23 cellular contexts compared by ENCODE assay signal in the genomic region with DNA sequence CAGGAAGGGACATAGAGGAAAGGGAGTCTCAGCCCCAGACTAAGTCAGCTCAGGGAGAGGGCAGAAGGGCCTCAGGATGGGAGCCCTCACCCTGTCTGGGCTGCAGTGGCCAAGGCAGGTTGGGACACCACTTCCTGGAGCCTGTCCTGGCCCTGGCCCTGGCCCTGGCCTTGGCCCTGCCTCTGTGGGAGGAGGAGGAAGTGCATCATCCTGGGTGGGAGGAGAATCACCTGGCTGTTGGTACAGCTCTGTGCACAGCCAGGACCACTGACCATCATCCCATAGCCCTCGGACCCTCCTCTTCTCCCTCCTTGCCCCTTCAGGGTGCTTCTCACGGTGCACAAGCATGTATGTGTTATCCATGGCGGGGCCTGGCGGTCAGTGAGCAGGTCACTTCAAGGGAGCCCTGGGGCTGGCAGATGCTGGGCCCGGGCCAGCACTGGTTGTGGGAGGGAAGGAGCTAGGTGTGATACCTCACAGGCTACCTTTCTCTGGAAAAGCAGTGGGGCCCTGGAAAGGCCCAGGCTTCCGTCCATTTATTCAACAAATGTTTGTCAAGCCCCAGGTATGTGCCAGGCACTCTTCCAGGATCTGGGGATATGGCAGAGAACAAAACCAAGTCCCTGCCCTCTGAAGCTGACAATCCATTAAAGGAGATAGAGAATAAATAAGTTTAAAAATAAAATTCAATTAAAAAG. TPM values are rescaled to one million over a fixed set of nuclear protein-coding genes. Genes with fewer than 3 reads are reported as not detected.
DNase-seq lines count a peak whose midpoint lies in the region; ATAC-seq and TF ChIP-seq lines count a peak whose summit lies in the region.
"Had no signal": no experiment of that assay in that cellular context is flagged by ENCODE, and none has a peak within 500 bp of the region (broad histone marks: within the 10 kb centered on the region; RNA-seq: fewer than 3 reads in every experiment).

No MANE protein-coding gene starts in this region.

- no peaks in the 10 kb centered on the region for H3K4me1 Mint-ChIP-seq in activated T-helper 17 cell treated with anti-CD3 and anti-CD28 coated beads, Interleukin-2, amount 50 U/mL, for 72 hours
- H3K4me1 Mint-ChIP-seq: activated CD4-positive, alpha-beta T cell treated with anti-CD3 and anti-CD28 coated beads for 36 hours; activated naive CD8-positive, alpha-beta T cell treated with anti-CD3 and anti-CD28 coated beads for 36 hours; IgD-negative memory B cell had no signal

- no peaks in the 10 kb centered on the region for H3K9me3 ChIP-seq in liver (ENCODE audit: control insufficient read depth in 4 of 4, low read length in 3 of 4)
- no peaks in the 10 kb centered on the region for H3K9me3 ChIP-seq in sigmoid colon
- H3K9me3 ChIP-seq: tibial nerve had no signal

- no peaks in the 10 kb centered on the region for H3K9me3 Mint-ChIP-seq in activated T-helper 17 cell treated with anti-CD3 and anti-CD28 coated beads, Interleukin-2, amount 50 U/mL, for 72 hours
- H3K9me3 Mint-ChIP-seq: activated naive CD8-positive, alpha-beta T cell treated with anti-CD3 and anti-CD28 coated beads for 36 hours; activated T-helper 2 cell treated with anti-CD3 and anti-CD28 coated beads, Interferon-gamma antibody, Interleukin-2, Interleukin-4, amounts not matched to agents 10 μg/mL and 5 μg/mL and 100 μg/mL, durations not matched to agents 14 hours and 24 hours and 36 hours; IgD-negative memory B cell; naive thymus-derived CD4-positive, alpha-beta T cell; stimulated activated naive CD8-positive, alpha-beta T cell treated with anti-CD3 and anti-CD28 coated beads, Interleukin-15, Interleukin-2, amounts not matched to agents 100 ng/mL and 50 ng/mL, for 24 hours had no signal

- TF ChIP-seq CTCF in liver (IDR thresholded peaks at IDR 0.05; ENCODE audit: low read depth, low read length, missing input control) (no peak), sigmoid colon (IDR thresholded peaks at IDR 0.05) (no peak)

- H3K36me3 Mint-ChIP-seq in activated T-helper 17 cell treated with anti-CD3 and anti-CD28 coated beads, Interleukin-2, amount 50 U/mL, for 72 hours (ENCODE audit: low read depth): no peaks in the 10 kb centered on the region
- H3K36me3 Mint-ChIP-seq: activated naive CD8-positive, alpha-beta T cell treated with anti-CD3 and anti-CD28 coated beads for 36 hours; CD14-positive monocyte; naive thymus-derived CD4-positive, alpha-beta T cell had no signal

- in situ Hi-C loops in G401 (cut with HindIII; ENCODE audit: low sequenced_read_pairs): loop anchor here (10.0 kb wide), 1 partner anchor 111 kb away; the partner anchor contains the start of gene BSN

- TF ChIP-seq POLR2A in sigmoid colon (IDR thresholded peaks at IDR 0.05): no peak

- peak; percentile 28 for ATAC-seq in activated T-helper 17 cell treated with anti-CD3 and anti-CD28 coated beads, Interleukin-2, amount 50 U/mL, for 72 hours (replicated peaks)
- no peak for ATAC-seq in HG02763 (IDR thresholded peaks at IDR 0.05; ENCODE audit: unreplicated experiment)
- ATAC-seq: activated CD4-positive, alpha-beta T cell treated with anti-CD3 and anti-CD28 coated beads for 36 hours; naive thymus-derived CD4-positive, alpha-beta T cell had no signal

- TF ChIP-seq EP300 in sigmoid colon (IDR thresholded peaks at IDR 0.05): no peak

- H3K9ac ChIP-seq in liver (ENCODE audit: low read depth in 1 of 2, low read length in 2 of 2): peak overlapping the region in 1 of 2 donors; percentile 23

- peak in 1 of 2 donors; percentile 52 for TF ChIP-seq RAD21 in liver (IDR thresholded peaks at IDR 0.05)

- DNase-seq in G401 (ENCODE audit: low spot score) (peak; percentile 9), NCI-H345 (lab: John Stamatoyannopoulos, UW) (no peak), sigmoid colon (no peak)
- DNase-seq: activated CD4-positive, alpha-beta T cell treated with anti-CD3 and anti-CD28 coated beads for 36 hours; activated naive CD8-positive, alpha-beta T cell treated with anti-CD3 and anti-CD28 coated beads for 36 hours; effector memory CD4-positive, alpha-beta T cell; GDM1; naive thymus-derived CD4-positive, alpha-beta T cell; NCI-H1694 treated with DMSO at 0.1 percent for 48 hours; NCI-H748 treated with DMSO at 0.1 percent for 48 hours; stimulated activated CD4-positive, alpha-beta T cell treated with anti-CD3 and anti-CD28 coated beads, Interleukin-2, amount 100 ng/mL, for 48 hours had no signal

- no peaks in the 10 kb centered on the region for H3K36me3 ChIP-seq in liver (ENCODE audit: control insufficient read depth in 4 of 4, insufficient read depth in 3 of 4, low read depth in 1 of 4, low read length in 3 of 4)
- no peaks in the 10 kb centered on the region for H3K36me3 ChIP-seq in sigmoid colon
- H3K36me3 ChIP-seq: tibial nerve had no signal

- H3K27me3 ChIP-seq in liver (ENCODE audit: control insufficient read depth in 4 of 4, insufficient read depth in 4 of 4, low read length in 3 of 4) (no peaks in the 10 kb centered on the region), sigmoid colon (peaks cover 0 to 64% (median 24%) of the 10 kb centered on the region in 3 donors)

- H3K27ac ChIP-seq in liver (ENCODE audit: low read depth in 1 of 2, low read length in 2 of 2): peak overlapping the region; percentile 64 to 89
- no peak overlapping the region for H3K27ac ChIP-seq in sigmoid colon
- H3K27ac ChIP-seq: tibial nerve had no signal

- no peak overlapping the region for H3K4me3 Mint-ChIP-seq in activated T-helper 17 cell treated with anti-CD3 and anti-CD28 coated beads, Interleukin-2, amount 50 U/mL, for 72 hours
- H3K4me3 Mint-ChIP-seq: activated CD4-positive, alpha-beta T cell treated with anti-CD3 and anti-CD28 coated beads for 36 hours; activated naive CD8-positive, alpha-beta T cell treated with anti-CD3 and anti-CD28 coated beads for 36 hours; CD14-positive monocyte; IgD-negative memory B cell; naive thymus-derived CD4-positive, alpha-beta T cell; stimulated activated naive CD8-positive, alpha-beta T cell treated with anti-CD3 and anti-CD28 coated beads, Interleukin-15, Interleukin-2, amounts not matched to agents 100 ng/mL and 50 ng/mL, for 24 hours had no signal

- 58% methylated on average over 6 of the region's 6 CpGs for WGBS in liver
- 86 to 93% methylated on average over 6 of the region's 6 CpGs for WGBS in sigmoid colon, 2 donors

- intact Hi-C loops in sigmoid colon (cut with DNase I): no loop called here

- H3K27me3 Mint-ChIP-seq in activated T-helper 17 cell treated with anti-CD3 and anti-CD28 coated beads, Interleukin-2, amount 50 U/mL, for 72 hours: no peaks in the 10 kb centered on the region
- H3K27me3 Mint-ChIP-seq: activated CD4-positive, alpha-beta T cell treated with anti-CD3 and anti-CD28 coated beads for 36 hours; activated naive CD8-positive, alpha-beta T cell treated with anti-CD3 and anti-CD28 coated beads for 36 hours; IgD-negative memory B cell; stimulated activated naive CD8-positive, alpha-beta T cell treated with anti-CD3 and anti-CD28 coated beads, Interleukin-15, Interleukin-2, amounts not matched to agents 100 ng/mL and 50 ng/mL, for 24 hours had no signal

- H3K4me1 ChIP-seq in liver (ENCODE audit: control insufficient read depth in 4 of 4, insufficient read depth in 4 of 4, low read length in 3 of 4) (peaks cover 43 to 63% (median 58%) of the 10 kb centered on the region in 4 donors), sigmoid colon (no peaks in the 10 kb centered on the region)

- H3K27ac Mint-ChIP-seq in activated T-helper 17 cell treated with anti-CD3 and anti-CD28 coated beads, Interleukin-2, amount 50 U/mL, for 72 hours: no peak overlapping the region
- H3K27ac Mint-ChIP-seq: activated CD4-positive, alpha-beta T cell treated with anti-CD3 and anti-CD28 coated beads for 36 hours; activated naive CD8-positive, alpha-beta T cell treated with anti-CD3 and anti-CD28 coated beads for 36 hours; activated T-helper 2 cell treated with anti-CD3 and anti-CD28 coated beads, Interferon-gamma antibody, Interleukin-2, Interleukin-4, amounts not matched to agents 10 μg/mL and 5 μg/mL and 100 μg/mL, durations not matched to agents 14 hours and 24 hours and 36 hours; IgD-negative memory B cell; naive thymus-derived CD4-positive, alpha-beta T cell; stimulated activated naive CD8-positive, alpha-beta T cell treated with anti-CD3 and anti-CD28 coated beads, Interleukin-15, Interleukin-2, amounts not matched to agents 100 ng/mL and 50 ng/mL, for 24 hours had no signal

- H3K4me3 ChIP-seq in liver (ENCODE audit: low read depth in 1 of 3, low read length in 3 of 3): no peak overlapping the region
- H3K4me3 ChIP-seq in sigmoid colon: no peak overlapping the region
- H3K4me3 ChIP-seq: smooth muscle cell, tibial nerve had no signal

RNA-seq across cellular contexts. Expression of gene APEH, which starts 8.2 kb away (rescaled TPM):
- 261 and 301 TPM in 2 replicates for total RNA-seq in G401 (2014; rRNA removed; shearing (Covaris generic))
- 100 to 1,000 TPM in 1 of 2 donors, 10 to 100 TPM in 1; 88.6 to 184 TPM for total RNA-seq in activated T-helper 17 cell treated with anti-CD3 and anti-CD28 coated beads, Interleukin-2, amount 50 U/mL, for 72 hours
- 10 to 100 TPM; 91.3 to 94.1 TPM for total RNA-seq in liver
- 10 to 100 TPM; 65.1 to 83.8 TPM for polyA plus RNA-seq in liver
- 10 to 100 TPM; 49.0 to 64.8 (median 57.7) TPM for total RNA-seq in sigmoid colon
- 100 to 1,000 TPM in 1 of 3 donors, 10 to 100 TPM in 2; 64.9 to 102 (median 71.4) TPM for polyA plus RNA-seq in sigmoid colon

RNA-seq across cellular contexts. Expression of gene MST1, which starts 23.3 kb away (rescaled TPM):
- total RNA-seq in G401 (2014; rRNA removed; shearing (Covaris generic)): 0.06 and 0.95 TPM in 2 replicates
- total RNA-seq in activated T-helper 17 cell treated with anti-CD3 and anti-CD28 coated beads, Interleukin-2, amount 50 U/mL, for 72 hours: 10 to 100 TPM in 1 of 2 donors, 1 to 10 TPM in 1; 8.4 to 28.2 TPM
- 100 to 1,000 TPM; 262 to 551 TPM for total RNA-seq in liver
- polyA plus RNA-seq in liver: 100 to 1,000 TPM; 509 to 634 TPM
- 10 to 100 TPM in 2 of 4 donors, 1 to 10 TPM in 2; 3.9 to 12.5 (median 7.7) TPM for total RNA-seq in sigmoid colon
- 10 to 100 TPM in 1 of 3 donors, 1 to 10 TPM in 1, not detected in 1; 3.0 to 18.1 TPM for polyA plus RNA-seq in sigmoid colon

RNA-seq across cellular contexts. Expression of gene RNF123, which starts 23.4 kb away (rescaled TPM):
- total RNA-seq in G401 (2014; rRNA removed; shearing (Covaris generic)): 24.9 and 34.0 TPM in 2 replicates
- 10 to 100 TPM; 22.8 to 44.5 TPM for total RNA-seq in activated T-helper 17 cell treated with anti-CD3 and anti-CD28 coated beads, Interleukin-2, amount 50 U/mL, for 72 hours
- total RNA-seq in liver (100 to 1,000 TPM in 1 of 2 donors, 10 to 100 TPM in 1; 44.0 to 104 TPM), sigmoid colon (10 to 100 TPM; 16.5 to 29.4 (median 20.8) TPM)
- polyA plus RNA-seq in liver (10 to 100 TPM; 34.3 to 36.4 TPM), sigmoid colon (10 to 100 TPM; 12.5 to 28.6 (median 14.4) TPM)

RNA-seq across cellular contexts. Expression of gene AMIGO3, which starts 53.5 kb away (rescaled TPM):
- 1.1 and 2.2 TPM in 2 replicates for total RNA-seq in G401 (2014; rRNA removed; shearing (Covaris generic))
- under 1 TPM in 1 of 2 donors, not detected in 1; 0.29 TPM for total RNA-seq in activated T-helper 17 cell treated with anti-CD3 and anti-CD28 coated beads, Interleukin-2, amount 50 U/mL, for 72 hours
- not detected for total RNA-seq in liver
- polyA plus RNA-seq in liver: 1 to 10 TPM in 1 of 2 donors, under 1 TPM in 1; 0.11 to 1.1 TPM
- total RNA-seq in sigmoid colon: under 1 TPM in 2 of 4 donors, not detected in 2; 0.71 to 0.82 TPM
- 1 to 10 TPM in 1 of 3 donors, under 1 TPM in 1, not detected in 1; 0.46 to 1.2 TPM for polyA plus RNA-seq in sigmoid colon
- total RNA-seq: activated naive CD8-positive, alpha-beta T cell treated with anti-CD3 and anti-CD28 coated beads for 36 hours; activated T-helper 2 cell treated with anti-CD3 and anti-CD28 coated beads, Interferon-gamma antibody, Interleukin-2, Interleukin-4, amounts not matched to agents 10 μg/mL and 5 μg/mL and 100 μg/mL, durations not matched to agents 14 hours and 24 hours and 36 hours; kidney epithelial cell; pulmonary artery endothelial cell had no signal
- polyA plus RNA-seq: AG04450, CD14-positive monocyte had no signal

RNA-seq across cellular contexts. Expression of gene GMPPB, which starts 57.8 kb away (rescaled TPM):
- 23.1 and 26.8 TPM in 2 replicates for total RNA-seq in G401 (2014; rRNA removed; shearing (Covaris generic))
- total RNA-seq in activated T-helper 17 cell treated with anti-CD3 and anti-CD28 coated beads, Interleukin-2, amount 50 U/mL, for 72 hours: 10 to 100 TPM; 22.4 to 38.7 TPM
- 10 to 100 TPM; 12.6 to 57.7 TPM for total RNA-seq in liver
- polyA plus RNA-seq in liver: 10 to 100 TPM; 13.4 to 57.8 TPM
- 10 to 100 TPM in 2 of 4 donors, 1 to 10 TPM in 2; 9.9 to 14.3 (median 10.8) TPM for total RNA-seq in sigmoid colon
- 10 to 100 TPM; 25.2 to 57.5 (median 44.9) TPM for polyA plus RNA-seq in sigmoid colon

Comparison
In these comparisons a context has a peak if more than half of its experiments do, and no peak if none do; other contexts are left out.
1. H3K27ac ChIP-seq: peak in liver (2 of 2); none in sigmoid colon (0 of 4).
2. RNA of gene MST1, which starts 23.3 kb away (total RNA-seq): 262 to 551 TPM in liver; 8.4 to 28.2 TPM in activated T-helper 17 cell treated with anti-CD3 and anti-CD28 coated beads, Interleukin-2, amount 50 U/mL, for 72 hours, 3.9 to 12.5 TPM in sigmoid colon and 0.06 to 0.95 TPM in G401; every median in the first group is over 4 times any median in the second.